17 cellular contexts compared by ENCODE assay signal in the genomic region with DNA sequence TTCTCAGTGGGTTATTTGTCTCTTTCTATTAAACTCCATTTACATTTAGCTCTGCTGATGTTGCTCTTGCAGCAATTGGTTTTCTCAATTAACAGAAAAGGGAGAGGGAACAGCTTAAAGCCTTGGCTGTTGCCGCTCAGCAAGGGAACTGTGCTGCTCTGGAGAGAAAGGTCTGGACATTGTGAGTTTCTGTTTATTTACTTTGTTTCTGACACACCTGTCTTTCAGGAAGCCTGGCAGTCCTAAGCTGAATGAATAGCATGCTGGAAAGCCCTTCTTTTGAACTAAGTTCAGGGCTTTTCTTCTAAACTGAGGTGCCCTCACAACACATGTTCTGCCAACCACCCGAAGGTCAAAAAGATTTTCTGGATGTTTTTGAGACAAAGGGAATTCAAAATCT.
A peak's percentile ranks its signal among the peaks of the same experiment; 100 is the strongest.
DNase-seq lines count a peak whose midpoint lies in the region; ATAC-seq lines count a peak whose summit lies in the region.
"Had no signal": no experiment of that assay in that cellular context is flagged by ENCODE, and none has a peak within 500 bp of the region (broad histone marks: within the 10 kb centered on the region; RNA-seq: fewer than 3 reads in every experiment).

No MANE protein-coding gene starts in this region.

- intact Hi-C loops in left colon (cut with DNase I, micrococcal nuclease): no loop called here

- no peak overlapping the region for H3K27ac ChIP-seq in caudate nucleus (ENCODE audit: low read depth, low read length)
- H3K27ac ChIP-seq: RWPE1, SJCRH30 had no signal

- no peaks in the 10 kb centered on the region for H3K27me3 Mint-ChIP-seq in T-helper 17 cell

- H3K27ac Mint-ChIP-seq in T-helper 17 cell: no peak overlapping the region
- H3K27ac Mint-ChIP-seq: CD14-positive monocyte had no signal

- H3K4me1 Mint-ChIP-seq in T-helper 17 cell: no peaks in the 10 kb centered on the region
- H3K4me1 Mint-ChIP-seq: CD14-positive monocyte had no signal

- ATAC-seq in left colon (peak; percentile 90), HG02870 (IDR thresholded peaks at IDR 0.05; ENCODE audit: unreplicated experiment) (no peak), T-helper 17 cell (no peak)

- H3K4me3 Mint-ChIP-seq in T-helper 17 cell: no peak overlapping the region
- H3K4me3 Mint-ChIP-seq: CD14-positive monocyte had no signal

- no peaks in the 10 kb centered on the region for H3K36me3 Mint-ChIP-seq in T-helper 17 cell (ENCODE audit: low read depth)
- H3K36me3 Mint-ChIP-seq: CD14-positive monocyte had no signal

- peak; percentile 20 for DNase-seq in COR-L47 (lab: John Stamatoyannopoulos, UW)
- peak; percentile 76 for DNase-seq in DMS53 treated with DMSO at 0.1 percent for 48 hours (lab: John Stamatoyannopoulos, UW; ENCODE audit: unreplicated experiment)
- DNase-seq in NCI-H345 treated with DMSO at 0.1 percent for 48 hours (lab: John Stamatoyannopoulos, UW; ENCODE audit: unreplicated experiment): peak; percentile 41
- DNase-seq in left colon: no peak
- no peak for DNase-seq in AG08395 (ENCODE audit: low spot score)
- DNase-seq in T-helper 17 cell: no peak
- DNase-seq in caudate nucleus (lab: John Stamatoyannopoulos, UW): no peak
- DNase-seq: AML-193, Caco-2, DMS79, GOT3, NCI-H187, NCI-H524 treated with DMSO at 0.1 percent for 48 hours had no signal

- no peaks in the 10 kb centered on the region for H3K9me3 ChIP-seq in T-helper 17 cell (ENCODE audit: control insufficient read depth, low read length, poor library complexity, severe bottlenecking)
- H3K9me3 ChIP-seq: Caco-2, SJCRH30 had no signal

Comparison
In these comparisons a context has a peak if more than half of its experiments do, and no peak if none do; other contexts are left out.
1. DNase-seq: peak in COR-L47 (single experiment), DMS53 treated with DMSO at 0.1 percent for 48 hours (single experiment) and NCI-H345 treated with DMSO at 0.1 percent for 48 hours (single experiment); none in left colon (0 of 2), AG08395 (single experiment), T-helper 17 cell (0 of 3) and caudate nucleus (0 of 61).